In genomic region chr7:73429218-73429617, GRCh38 we compare ENCODE assay signal across 9 cellular contexts. TPM values are rescaled to one million over a fixed set of nuclear protein-coding genes. Genes with fewer than 3 reads are reported as not detected.
DNase-seq lines count a peak whose midpoint lies in the region; ATAC-seq, FAIRE-seq and TF ChIP-seq lines count a peak whose summit lies in the region.
"Had no signal": no experiment of that assay in that cellular context is flagged by ENCODE, and none has a peak within 500 bp of the region (broad histone marks: within the 10 kb centered on the region; RNA-seq: fewer than 3 reads in every experiment).

No MANE protein-coding gene starts in this region.

- H3K27ac ChIP-seq in right cardiac atrium (ENCODE audit: low read length) (no peak overlapping the region), heart right ventricle (no peak overlapping the region), H1 (ENCODE audit: low read depth, low read length) (no peak overlapping the region)

- no peak overlapping the region for H3K4ac ChIP-seq in H1 (replicated peaks; ENCODE audit: insufficient read length, low read depth, low read length)

- H4K20me1 ChIP-seq in H1 (replicated peaks in 1 of 2; ENCODE audit: control insufficient read depth in 1 of 2, insufficient read depth in 2 of 2, low read length in 2 of 2), result peaks cover 0 to 6% of the 10 kb centered on the region in 2 experiments

- TF ChIP-seq CTCF in heart right ventricle (IDR thresholded peaks at IDR 0.05), result no peak
- TF ChIP-seq CTCF in H1 (IDR thresholded peaks at IDR 0.05; ENCODE audit: control extremely low read depth in 1 of 3, insufficient read depth in 1 of 3, low read depth in 1 of 3, low read length in 3 of 3), result no peak

- FAIRE-seq in H1 (lab: Jason Lieb, UNC) (no peak), urothelium cell line (lab: Jason Lieb, UNC) (no peak)

- H3K27me3 ChIP-seq in right cardiac atrium (ENCODE audit: control insufficient read depth, insufficient read depth) (no peaks in the 10 kb centered on the region), heart right ventricle (peaks cover 0 to 46% (median 30%) of the 10 kb centered on the region in 7 donors), H1 (replicated peaks in 1 of 4; ENCODE audit: control insufficient read depth in 3 of 4, extremely low read depth in 1 of 4, insufficient read depth in 3 of 4, low read length in 3 of 4) (peaks cover 0 to 5% (median 4%) of the 10 kb centered on the region in 4 experiments; a peak in 5 of 7 replicates)

- no peak overlapping the region for H3K9ac ChIP-seq in H1 (replicated peaks in 1 of 4; ENCODE audit: extremely low read depth in 1 of 4, low read depth in 3 of 4, low read length in 3 of 4)

- H3K36me3 ChIP-seq in heart right ventricle (no peaks in the 10 kb centered on the region), H1 (ENCODE audit: control insufficient read depth in 2 of 4, insufficient read depth in 4 of 4, low read length in 3 of 4) (no peaks in the 10 kb centered on the region)

- H2AFZ ChIP-seq in H1 (ENCODE audit: low read length), result peak overlapping the region; percentile 3; the same call in 1 of the 2 replicates

- no peak overlapping the region for H2BK20ac ChIP-seq in H1 (ENCODE audit: low read length)

- peaks cover 10% of the 10 kb centered on the region; the same call in 1 of the 2 replicates for H3K23me2 ChIP-seq in H1 (ENCODE audit: low read depth, low read length)

- H2BK12ac ChIP-seq in H1 (ENCODE audit: low read depth, low read length), result no peak overlapping the region

- POLR2A ChIA-PET in H1 (lab: Charles Lee; ENCODE audit: partially characterized antibody), result interaction anchor here (0.6 to 1.8 kb wide), 3 partner anchors 9 to 248 kb away, joined by 3 to 7 read pairs (median 6); no protein-coding TSS in a partner anchor

- H3K4me1 ChIP-seq in right cardiac atrium (ENCODE audit: control insufficient read depth, insufficient read depth, low read length), result no peaks in the 10 kb centered on the region
- peaks cover 0 to 11% (median 5%) of the 10 kb centered on the region in 9 donors for H3K4me1 ChIP-seq in heart right ventricle
- peaks cover 0 to 18% (median 12%) of the 10 kb centered on the region in 4 experiments; a peak in 6 of 7 replicates for H3K4me1 ChIP-seq in H1 (replicated peaks in 1 of 4; ENCODE audit: control insufficient read depth in 3 of 4, insufficient read depth in 4 of 4, low read length in 3 of 4)

- no peak overlapping the region for H3K56ac ChIP-seq in H1 (replicated peaks; ENCODE audit: insufficient read length, low read depth, low read length)

- H3K23ac ChIP-seq in H1 (ENCODE audit: insufficient read length), result no peak overlapping the region

- DNase-seq in right cardiac atrium, result peak in 2 of 3 donors; percentile 57
- no peak for DNase-seq in heart right ventricle
- peak; percentile 92 for DNase-seq in NCI-H345 (lab: John Stamatoyannopoulos, UW)
- DNase-seq in H1 (ENCODE audit: low read depth in 1 of 2, low spot score in 2 of 2), result peak in 1 of 2 experiments; percentile 81
- peak; percentile 72 for DNase-seq in urothelium cell line (ENCODE audit: low spot score)
- DNase-seq in RKO (ENCODE audit: low spot score), result no peak
- DNase-seq in KG1 (lab: John Stamatoyannopoulos, UW), result no peak
- DNase-seq: EL had no signal

- peak overlapping the region; percentile 7; the same call in 1 of the 2 replicates for H3K18ac ChIP-seq in H1 (ENCODE audit: extremely low read depth, low read length)

- H3K14ac ChIP-seq in H1 (ENCODE audit: insufficient read length), result no peak overlapping the region

- no peak overlapping the region for H2BK120ac ChIP-seq in H1 (replicated peaks; ENCODE audit: low read depth, low read length)

- no peaks in the 10 kb centered on the region for H3K79me2 ChIP-seq in H1 (ENCODE audit: control insufficient read depth in 1 of 2, insufficient read depth in 2 of 2, low read length in 2 of 2)

- no peak overlapping the region for H4K5ac ChIP-seq in H1 (ENCODE audit: insufficient read length, low read depth, low read length)

- 35% methylated on average over 18 of the region's 18 CpGs for WGBS in right cardiac atrium
- 35 to 40% methylated on average over 15 to 18 of the region's 18 CpGs for WGBS in heart right ventricle, 2 donors
- WGBS in H1 (ENCODE audit: extremely low coverage in 1 of 2, insufficient coverage in 1 of 2, insufficient read length in 1 of 2, insufficient replicate concordance in 2 of 2, low coverage in 1 of 2, low lambda C conversion rate in 2 of 2, missing lambda C conversion rate in 1 of 2), 2 experiments, result 24% methylated on average over 18 of the region's 18 CpGs; no CpG with 5 or more reads in 1 of the 2 experiments

- CTCF ChIA-PET in H1 (lab: Charles Lee; ENCODE audit: partially characterized antibody), result interaction anchor here (0.6 to 0.9 kb wide), 3 partner anchors 23 to 87 kb away, joined by 3 read pairs; no protein-coding TSS in a partner anchor

- H2AK5ac ChIP-seq in H1 (ENCODE audit: low read depth, low read length), result no peak overlapping the region

- no peak for TF ChIP-seq RAD21 in H1 (IDR thresholded peaks at IDR 0.05 in 1 of 2, conservative IDR thresholded peaks at IDR 0.05 in 1 of 2; ENCODE audit: low read depth in 2 of 2, low read length in 2 of 2)

- no peak overlapping the region for H4K8ac ChIP-seq in H1 (ENCODE audit: extremely low read depth, insufficient read depth, low read length)

- no peak for TF ChIP-seq EP300 in H1 (IDR thresholded peaks at IDR 0.05; ENCODE audit: borderline replicate concordance in 1 of 2, low read depth in 2 of 2, low read length in 2 of 2)

- ATAC-seq in right cardiac atrium (no peak), heart right ventricle (no peak), HG03097 (IDR thresholded peaks at IDR 0.05; ENCODE audit: low FRiP score, unreplicated experiment) (no peak)

- H4K91ac ChIP-seq in H1 (replicated peaks; ENCODE audit: insufficient read length, low read length), result no peak overlapping the region

- intact Hi-C loops in right cardiac atrium (cut with DNase I) (no loop called here), heart right ventricle (cut with DNase I) (loop anchor here in 1 of 10 donors (10.0 kb wide), 1 partner anchor 84 kb away; no protein-coding TSS in a partner anchor)

- H3K79me1 ChIP-seq in H1 (ENCODE audit: low read depth, low read length), result no peaks in the 10 kb centered on the region

- TF ChIP-seq POLR2A in H1 (IDR thresholded peaks at IDR 0.05; ENCODE audit: control extremely low read depth in 1 of 2, low read depth in 2 of 2, low read length in 2 of 2), result no peak

- H3K4me3 ChIP-seq in right cardiac atrium (ENCODE audit: low read length) (no peak overlapping the region), heart right ventricle (no peak overlapping the region), H1 (ENCODE audit: extremely low read depth in 1 of 4, insufficient read depth in 2 of 4, low read depth in 3 of 4, low read length in 4 of 4) (peak overlapping the region in 1 of 4 experiments; percentile 46; a peak in 2 of 8 replicates)

- no peaks in the 10 kb centered on the region for H3K9me3 ChIP-seq in right cardiac atrium (ENCODE audit: control insufficient read depth, low read length)
- H3K9me3 ChIP-seq in heart right ventricle, result no peaks in the 10 kb centered on the region
- peaks cover 0 to 1% of the 10 kb centered on the region in 2 experiments; a peak in 1 of 4 replicates for H3K9me3 ChIP-seq in H1 (ENCODE audit: insufficient read depth in 2 of 2, low read depth in 1 of 2, low read length in 1 of 2)

- H2BK15ac ChIP-seq in H1 (ENCODE audit: low read length), result no peak overlapping the region

- no peak overlapping the region for H2BK5ac ChIP-seq in H1 (ENCODE audit: low read depth, low read length)

- peak overlapping the region; percentile 59 to 63 for H3K4me2 ChIP-seq in H1 (ENCODE audit: insufficient read depth in 1 of 2, low read depth in 2 of 2, low read length in 2 of 2)

TF ChIP-seq in H1, 55 proteins besides CTCF, POLR2A, EP300 and RAD21:
- no peak for TF ChIP-seq JUND (IDR thresholded peaks at IDR 0.05; ENCODE audit: low read length)
- TF ChIP-seq BACH1 (IDR thresholded peaks at IDR 0.05; ENCODE audit: low read length), result 0 out of 2 replicates have a peak, but pooled peaks have one; percentile 33

RNA-seq across cellular contexts. Expression of gene FZD9, which starts 4.4 kb away (rescaled TPM):
- under 1 TPM in 3 of 4 donors, not detected in 1; 0.14 to 0.23 (median 0.19) TPM for total RNA-seq in right cardiac atrium
- polyA plus RNA-seq in right cardiac atrium, result 0.16 TPM
- under 1 TPM in 5 of 10 donors, not detected in 5; 0.13 to 0.41 (median 0.15) TPM for total RNA-seq in heart right ventricle
- polyA plus RNA-seq in heart right ventricle, result under 1 TPM; 0.15 to 0.45 TPM
- 3.2 and 3.5 TPM in 2 replicates for total RNA-seq in H1 (2021; fragmentation: NEBNext Ultra II Directional; extraction: Animal tissue kit (Norgen Biotek cat#: 25700))
- polyA plus RNA-seq in H1 (2011; rRNA removed), result 4.7 and 6.7 TPM in 2 replicates
- polyA plus RNA-seq in H1 (2011; cell fraction: cytosol; rRNA removed), result 4.3 TPM
- 4.8 TPM for polyA plus RNA-seq in H1 (2011; cell fraction: nucleus; rRNA removed)
- polyA plus RNA-seq in H1 (2012, experiment 1 of 2), result 1.6 to 3.3 TPM (median 3.1 TPM) in 4 replicates
- 2.7 TPM for polyA plus RNA-seq in H1 (2012, experiment 2 of 2)
- polyA plus RNA-seq in H1 (2013, experiment 1 of 2), result 3.4 TPM
- polyA plus RNA-seq in H1 (2013, experiment 2 of 2), result 3.3 TPM
- polyA minus RNA-seq in H1 (2011; rRNA and poly(A)+ RNA removed), result 1.4 and 1.5 TPM in 2 replicates
- 5.6 TPM for polyA minus RNA-seq in H1 (2011; cell fraction: cytosol; rRNA and poly(A)+ RNA removed)
- 7.9 TPM for polyA minus RNA-seq in H1 (2011; cell fraction: nucleus; rRNA and poly(A)+ RNA removed)

Comparison
In these comparisons a context has a peak if more than half of its experiments do, and no peak if none do; other contexts are left out.
1. DNase-seq: peak in right cardiac atrium (2 of 3), NCI-H345 (single experiment) and urothelium cell line (single experiment); none in heart right ventricle (0 of 2), RKO (single experiment) and KG1 (single experiment).